13 cellular contexts compared by ENCODE assay signal in the genomic region with DNA sequence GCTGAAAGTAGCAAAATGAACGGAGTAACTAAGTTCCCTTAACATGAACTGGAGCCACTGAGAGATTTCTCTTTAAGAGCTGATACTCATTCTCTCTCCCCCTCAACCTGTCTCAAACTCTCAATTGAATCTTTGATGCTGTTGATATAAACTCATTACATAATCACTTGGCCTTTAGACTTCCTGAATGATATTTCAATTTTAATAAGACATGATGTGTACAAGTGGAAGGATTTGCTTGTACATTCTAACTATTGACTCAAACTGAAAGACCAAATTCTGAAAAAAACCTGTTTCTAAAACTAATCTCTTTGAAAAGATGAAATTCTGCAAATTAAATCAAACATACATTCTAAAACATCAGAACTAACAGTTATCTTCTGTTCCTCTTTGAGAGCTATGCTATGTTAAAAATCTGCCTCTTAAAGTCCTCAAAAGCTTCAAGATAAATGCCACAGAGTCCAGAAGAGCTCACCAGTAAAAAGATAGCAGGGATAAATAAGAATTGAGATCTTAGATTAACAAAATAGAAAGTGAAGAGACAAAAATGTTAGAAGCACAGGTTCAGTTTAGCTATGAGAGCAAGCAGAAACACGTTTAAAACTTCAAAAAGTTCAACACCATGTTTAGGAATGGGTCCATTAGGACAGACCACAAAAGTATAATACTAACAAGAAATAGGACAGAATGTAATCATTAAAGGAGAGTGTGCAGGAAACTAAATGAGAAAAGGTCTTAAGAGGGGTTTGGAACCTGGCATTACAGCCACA. TPM values are rescaled to one million over a fixed set of nuclear protein-coding genes. Genes with fewer than 3 reads are reported as not detected.
DNase-seq lines count a peak whose midpoint lies in the region; ATAC-seq, FAIRE-seq and TF ChIP-seq lines count a peak whose summit lies in the region.
"Had no signal": no experiment of that assay in that cellular context is flagged by ENCODE, and none has a peak within 500 bp of the region (broad histone marks: within the 10 kb centered on the region; RNA-seq: fewer than 3 reads in every experiment).

No MANE protein-coding gene starts in this region.

- H4K20me1 ChIP-seq in osteoblast (ENCODE audit: insufficient read depth, low read length), result peaks cover 6% of the 10 kb centered on the region

- TF ChIP-seq CTCF in GM20000 (IDR thresholded peaks at IDR 0.05; ENCODE audit: extremely low read depth, missing control alignments) (no peak), osteoblast (IDR thresholded peaks at IDR 0.05; ENCODE audit: extremely low read depth, low read depth, low read length) (no peak)

- no peak overlapping the region for H3K4me2 ChIP-seq in osteoblast (ENCODE audit: insufficient read depth, low read length)

- peak; percentile 56 for FAIRE-seq in GM12891 (lab: Jason Lieb, UNC)
- FAIRE-seq: HepG2 had no signal

- TF ChIP-seq POLR2A in GM12891 (IDR thresholded peaks at IDR 0.05; ENCODE audit: low read depth, low read length), result no peak

- H3K27ac ChIP-seq in osteoblast (ENCODE audit: low read depth, low read length), result no peak overlapping the region

- no peaks in the 10 kb centered on the region for H3K9me3 Mint-ChIP-seq in immature natural killer cell

- peaks cover 12 to 28% (median 16%) of the 10 kb centered on the region in 3 donors for H3K36me3 Mint-ChIP-seq in immature natural killer cell

- H3K27ac Mint-ChIP-seq in immature natural killer cell, result peak overlapping the region in 5 of 6 donors; percentile 1 to 36 (median 12)

- ATAC-seq in HG03439 (IDR thresholded peaks at IDR 0.05; ENCODE audit: unreplicated experiment), result peak; percentile 17
- ATAC-seq: HepG2 had no signal

- no peak overlapping the region for H3K4me3 ChIP-seq in osteoblast (ENCODE audit: insufficient read depth, low read length)

- H3K79me2 ChIP-seq in osteoblast (ENCODE audit: insufficient read depth, low read length), result peaks cover 45% of the 10 kb centered on the region

- H3K4me1 ChIP-seq in osteoblast (ENCODE audit: insufficient read depth, low read length), result no peaks in the 10 kb centered on the region

- peaks cover 29% of the 10 kb centered on the region for H3K36me3 ChIP-seq in osteoblast (ENCODE audit: insufficient read depth, low read length)

- no peak overlapping the region for H2AFZ ChIP-seq in osteoblast (ENCODE audit: low read length)

- H3K4me3 Mint-ChIP-seq in immature natural killer cell, result no peak overlapping the region

- no peaks in the 10 kb centered on the region for H3K9me3 ChIP-seq in osteoblast (ENCODE audit: low read depth, low read length)

- H3K4me1 Mint-ChIP-seq in immature natural killer cell, result peaks cover 20 to 34% of the 10 kb centered on the region in 2 donors

- no peak for DNase-seq in GM12891 (ENCODE audit: insufficient read length, low spot score)
- peak; percentile 39 for DNase-seq in GM20000 (ENCODE audit: low spot score)
- DNase-seq in immature natural killer cell, result no peak
- DNase-seq in iPS-NIHi11 (ENCODE audit: low spot score), result no peak
- DNase-seq in osteoblast (ENCODE audit: insufficient read length, low spot score, missing footprints), result no peak
- no peak for DNase-seq in hepatic stellate cell (ENCODE audit: low spot score)
- DNase-seq in retina, result no peak
- DNase-seq: activated effector memory CD4-positive, alpha-beta T cell treated with anti-CD3 and anti-CD28 coated beads, Interleukin-2, amount 50 U/mL, for 16 hours; effector CD4-positive, alpha-beta T cell; EL; NCI-H510A treated with DMSO at 0.1 percent for 48 hours had no signal

- no peaks in the 10 kb centered on the region for H3K27me3 ChIP-seq in osteoblast (ENCODE audit: insufficient read depth, low read length)

- no peaks in the 10 kb centered on the region for H3K27me3 Mint-ChIP-seq in immature natural killer cell (ENCODE audit: low read depth in 3 of 3)

TF ChIP-seq in GM12891, 5 proteins besides CTCF, POLR2A, EP300 and RAD21:
- no peak for TF ChIP-seq POLR2AphosphoS5 (IDR thresholded peaks at IDR 0.05; ENCODE audit: low read depth, low read length)
- TF ChIP-seq PAX5 (IDR thresholded peaks at IDR 0.05; ENCODE audit: insufficient read depth, low read length, severe bottlenecking), result no peak
- no peak for TF ChIP-seq POU2F2 (IDR thresholded peaks at IDR 0.05; ENCODE audit: low read depth, low read length)
- TF ChIP-seq TAF1 (IDR thresholded peaks at IDR 0.05; ENCODE audit: low read depth, low read length), result no peak
- TF ChIP-seq SPI1 (IDR thresholded peaks at IDR 0.05; ENCODE audit: low read depth, low read length), result no peak

RNA-seq across cellular contexts. Expression of a gene that starts 46.1 kb away (rescaled TPM):
- polyA plus RNA-seq in GM12891 (2012; ENCODE audit: low read depth, missing spikeins), result 42.7 TPM
- polyA plus RNA-seq in immature natural killer cell, result 10 to 100 TPM; 26.3 to 49.4 (median 41.9) TPM
- 54.5 and 56.1 TPM in 2 replicates for total RNA-seq in osteoblast
